ENCODE assay signal across 8 cellular contexts in genomic region chr7:129607471-129608120, GRCh38. TPM values are rescaled to one million over a fixed set of nuclear protein-coding genes. Genes with fewer than 3 reads are reported as not detected.
A peak's percentile ranks its signal among the peaks of the same experiment; 100 is the strongest.
DNase-seq lines count a peak whose midpoint lies in the region; ATAC-seq and TF ChIP-seq lines count a peak whose summit lies in the region.

No MANE protein-coding gene starts in this region.

- no peaks in the 10 kb centered on the region for H3K9me3 ChIP-seq in transverse colon
- no peaks in the 10 kb centered on the region for H3K9me3 ChIP-seq in tibial artery

- POLR2A ChIA-PET in activated CD8-positive, alpha-beta T cell treated with anti-CD3 and anti-CD28 coated beads, Interleukin-2, amount 10 ng/mL, durations not matched to agents 7 days and 5 days (lab: Charles Lee): no interaction called here

- H3K36me3 ChIP-seq in transverse colon: no peaks in the 10 kb centered on the region
- H3K36me3 ChIP-seq in tibial artery: peaks cover 0 to 4% (median 0%) of the 10 kb centered on the region in 3 donors

- TF ChIP-seq CTCF in glutamatergic neuron (IDR thresholded peaks at IDR 0.05; ENCODE audit: partially characterized antibody, unreplicated experiment) (peak; percentile 36), transverse colon (IDR thresholded peaks at IDR 0.05) (peak; percentile 20 to 40 (median 32)), tibial artery (IDR thresholded peaks at IDR 0.05) (no peak)

- CTCF ChIA-PET in activated CD8-positive, alpha-beta T cell treated with anti-CD3 and anti-CD28 coated beads, Interleukin-2, amount 10 ng/mL, durations not matched to agents 7 days and 5 days (lab: Charles Lee): interaction anchor here (0.5 to 1.6 kb wide), 25 partner anchors 9 to 382 kb away, joined by 3 to 10 read pairs (median 3); no protein-coding TSS in a partner anchor

- no peak for ATAC-seq in activated CD8-positive, alpha-beta T cell treated with anti-CD3 and anti-CD28 coated beads, Interleukin-2, amount 10 ng/mL, durations not matched to agents 7 days and 5 days

- TF ChIP-seq EP300 in transverse colon (IDR thresholded peaks at IDR 0.05; ENCODE audit: low read depth): no peak

- in situ Hi-C loops in transverse colon (cut with MboI; ENCODE audit: low pct_ligation_motif_present in 1 of 4, low pct_unique_long_range_greater_than_20kb in 1 of 4, low sequenced_read_pairs in 3 of 4): no loop called here

- H3K4me3 ChIP-seq in transverse colon (no peak overlapping the region), tibial artery (no peak overlapping the region)

- DNase-seq in SIG-M5 treated with dmso at 0.1 percent for 504 hours (lab: John Stamatoyannopoulos, UW; ENCODE audit: unreplicated experiment): peak; percentile 58
- DNase-seq in SIG-M5 (lab: John Stamatoyannopoulos, UW): no peak
- DNase-seq in MV-4-11 (lab: John Stamatoyannopoulos, UW): peak; percentile 39
- DNase-seq in activated CD8-positive, alpha-beta T cell treated with anti-CD3 and anti-CD28 coated beads, Interleukin-2, amount 10 ng/mL, durations not matched to agents 7 days and 5 days: peak; percentile 61
- DNase-seq in glutamatergic neuron: peak; percentile 27
- DNase-seq in transverse colon: peak; percentile 45
- DNase-seq in tibial artery: no peak
- no peak for DNase-seq in foreskin melanocyte

- H3K27ac ChIP-seq in transverse colon: no peak overlapping the region
- H3K27ac ChIP-seq in tibial artery: no peak overlapping the region

- WGBS in transverse colon (ENCODE audit: low coverage in 1 of 2), 2 donors: 89 to 100% methylated on average over 1 to 7 of the region's 7 CpGs

- no peak overlapping the region for H3K4me3 Mint-ChIP-seq in activated CD8-positive, alpha-beta T cell treated with anti-CD3 and anti-CD28 coated beads, Interleukin-2, amount 10 ng/mL, durations not matched to agents 7 days and 5 days
- H3K4me3 Mint-ChIP-seq in glutamatergic neuron (ENCODE audit: unreplicated experiment): no peak overlapping the region

- H3K4me1 ChIP-seq in transverse colon: peaks cover 0 to 13% (median 12%) of the 10 kb centered on the region in 4 donors
- H3K4me1 ChIP-seq in tibial artery: peaks cover 0 to 13% (median under 1%) of the 10 kb centered on the region in 4 donors

- H3K27me3 Mint-ChIP-seq in activated CD8-positive, alpha-beta T cell treated with anti-CD3 and anti-CD28 coated beads, Interleukin-2, amount 10 ng/mL, durations not matched to agents 7 days and 5 days (ENCODE audit: low read depth): no peaks in the 10 kb centered on the region
- peaks cover 7% of the 10 kb centered on the region for H3K27me3 Mint-ChIP-seq in glutamatergic neuron (ENCODE audit: unreplicated experiment)

- H3K36me3 Mint-ChIP-seq in activated CD8-positive, alpha-beta T cell treated with anti-CD3 and anti-CD28 coated beads, Interleukin-2, amount 10 ng/mL, durations not matched to agents 7 days and 5 days (ENCODE audit: low read depth): peaks cover 27% of the 10 kb centered on the region
- H3K36me3 Mint-ChIP-seq in glutamatergic neuron (ENCODE audit: unreplicated experiment): no peaks in the 10 kb centered on the region

- H3K27ac Mint-ChIP-seq in activated CD8-positive, alpha-beta T cell treated with anti-CD3 and anti-CD28 coated beads, Interleukin-2, amount 10 ng/mL, durations not matched to agents 7 days and 5 days: no peak overlapping the region
- no peak overlapping the region for H3K27ac Mint-ChIP-seq in glutamatergic neuron (ENCODE audit: unreplicated experiment)

- no peaks in the 10 kb centered on the region for H3K27me3 ChIP-seq in transverse colon
- H3K27me3 ChIP-seq in tibial artery: no peaks in the 10 kb centered on the region

- intact Hi-C loops in transverse colon (cut with DNase I; ENCODE audit: low total_unique reads): no loop called here
- intact Hi-C loops in tibial artery (cut with DNase I; ENCODE audit: low total_unique reads): no loop called here

- H3K9me3 Mint-ChIP-seq in activated CD8-positive, alpha-beta T cell treated with anti-CD3 and anti-CD28 coated beads, Interleukin-2, amount 10 ng/mL, durations not matched to agents 7 days and 5 days (ENCODE audit: insufficient read depth): no peaks in the 10 kb centered on the region
- peaks cover 22% of the 10 kb centered on the region for H3K9me3 Mint-ChIP-seq in glutamatergic neuron (ENCODE audit: unreplicated experiment)

- no peak for TF ChIP-seq POLR2A in transverse colon (IDR thresholded peaks at IDR 0.05)

- H3K4me1 Mint-ChIP-seq in activated CD8-positive, alpha-beta T cell treated with anti-CD3 and anti-CD28 coated beads, Interleukin-2, amount 10 ng/mL, durations not matched to agents 7 days and 5 days (ENCODE audit: low read depth): peaks cover 28% of the 10 kb centered on the region
- peaks cover 2% of the 10 kb centered on the region for H3K4me1 Mint-ChIP-seq in glutamatergic neuron (ENCODE audit: low read depth, unreplicated experiment)

RNA-seq across cellular contexts. Expression of gene NRF1, which starts 3.9 kb away (rescaled TPM):
- 10 to 100 TPM; 28.1 to 30.0 TPM for total RNA-seq in activated CD8-positive, alpha-beta T cell treated with anti-CD3 and anti-CD28 coated beads, Interleukin-2, amount 10 ng/mL, durations not matched to agents 7 days and 5 days
- total RNA-seq in glutamatergic neuron (ENCODE audit: unreplicated experiment) (16.4 TPM), transverse colon (10 to 100 TPM; 11.6 to 21.5 (median 15.3) TPM)

Comparison
In these comparisons a context has a peak if more than half of its experiments do, and no peak if none do; other contexts are left out.
1. DNase-seq: peak in SIG-M5 treated with dmso at 0.1 percent for 504 hours (single experiment), MV-4-11 (single experiment), activated CD8-positive, alpha-beta T cell treated with anti-CD3 and anti-CD28 coated beads, Interleukin-2, amount 10 ng/mL, durations not matched to agents 7 days and 5 days (single experiment), glutamatergic neuron (single experiment) and transverse colon (single experiment); none in SIG-M5 (single experiment), tibial artery (0 of 2) and foreskin melanocyte (single experiment).
2. CTCF ChIP-seq: peak in glutamatergic neuron (single experiment) and transverse colon (5 of 5); none in tibial artery (0 of 2).